In genomic region chr11:112016088-112016764, GRCh38 we compare ENCODE assay signal across 1 cellular context.
TF ChIP-seq lines count a peak whose summit lies in the region.

No MANE protein-coding gene starts in this region.

TF ChIP-seq in GM12878, 131 proteins besides CTCF, POLR2A, EP300 and RAD21 (continued from another document):
- TF ChIP-seq BCLAF1 (IDR thresholded peaks at IDR 0.05) (no peak), STAT1 (conservative IDR thresholded peaks at IDR 0.05) (no peak), YY1 (IDR thresholded peaks at IDR 0.05; ENCODE audit: low read depth, low read length) (0 out of 2 replicates have a peak, but pooled peaks have one; percentile 20)
